Comparison of ENCODE assay signal across 8 cellular contexts in the genomic region with DNA sequence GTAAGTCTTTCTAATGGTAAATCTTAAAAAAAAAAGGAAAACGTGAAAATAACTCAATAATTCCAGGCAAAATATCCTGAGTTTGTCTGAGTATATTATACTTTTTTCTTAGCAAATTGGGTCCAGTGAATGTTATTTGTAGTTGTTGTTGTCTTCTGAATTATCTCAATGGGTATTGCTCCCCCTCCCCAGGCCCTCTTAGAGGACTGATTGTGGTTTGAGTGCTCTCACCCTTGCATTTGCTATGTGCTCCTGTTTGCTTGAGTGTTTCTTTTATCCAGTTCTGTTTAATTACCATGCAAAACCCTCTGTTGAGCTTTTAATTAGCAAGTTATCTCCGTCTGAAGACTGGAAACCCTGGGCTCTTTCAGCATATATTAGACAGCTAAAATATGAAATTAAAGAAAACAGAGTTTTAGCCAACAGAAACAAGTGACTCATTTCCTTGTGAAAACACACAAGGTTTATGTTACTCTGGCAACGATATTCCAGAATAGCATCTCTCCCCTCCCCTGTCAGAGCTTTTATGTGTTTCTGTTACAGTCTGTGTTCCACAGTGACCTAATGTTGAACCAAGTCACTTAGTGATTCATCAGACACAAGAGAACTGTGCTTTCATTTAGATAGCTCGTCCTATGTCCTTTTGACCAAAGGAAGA.
DNase-seq lines count a peak whose midpoint lies in the region; ATAC-seq and TF ChIP-seq lines count a peak whose summit lies in the region.

No MANE protein-coding gene starts in this region.

- H3F3A ChIP-seq in Loucy (ENCODE audit: low read depth): peaks cover 15% of the 10 kb centered on the region; the same call in 1 of the 2 replicates

- H4K20me1 ChIP-seq in Loucy (ENCODE audit: insufficient read depth, low read length, poor library complexity, severe bottlenecking): no peaks in the 10 kb centered on the region

- no peaks in the 10 kb centered on the region for H3K9me2 ChIP-seq in Loucy (replicated peaks; ENCODE audit: low read depth, low read length)

- H3K36me3 ChIP-seq in Loucy (ENCODE audit: insufficient read depth, low read length): no peaks in the 10 kb centered on the region
- no peaks in the 10 kb centered on the region for H3K36me3 ChIP-seq in heart right ventricle
- no peaks in the 10 kb centered on the region for H3K36me3 ChIP-seq in skeletal muscle tissue (ENCODE audit: control insufficient read depth in 3 of 3, insufficient read depth in 3 of 3, low read length in 3 of 3)

- DNase-seq in COR-L47 (lab: John Stamatoyannopoulos, UW) (peak; percentile 37), heart right ventricle (peak in 1 of 2 donors; percentile 42), NCI-H82 treated with DMSO at 0.1 percent for 48 hours (lab: John Stamatoyannopoulos, UW; ENCODE audit: unreplicated experiment) (no peak)

- TF ChIP-seq CTCF in Loucy (conservative IDR thresholded peaks at IDR 0.05; ENCODE audit: low read length): no peak
- no peak for TF ChIP-seq CTCF in VCaP (conservative IDR thresholded peaks at IDR 0.05)
- no peak for TF ChIP-seq CTCF in heart right ventricle (IDR thresholded peaks at IDR 0.05)

- peak overlapping the region; percentile 12; the same call in 1 of the 2 replicates for H3K27ac ChIP-seq in VCaP
- peak overlapping the region in 9 of 10 donors; percentile 18 to 75 (median 66) for H3K27ac ChIP-seq in heart right ventricle
- H3K27ac ChIP-seq in skeletal muscle tissue (ENCODE audit: low read depth, low read length): peak overlapping the region; percentile 74

- no peaks in the 10 kb centered on the region for H3K9me3 ChIP-seq in Loucy (ENCODE audit: insufficient read depth, low read depth, low read length)
- H3K9me3 ChIP-seq in heart right ventricle: no peaks in the 10 kb centered on the region
- no peaks in the 10 kb centered on the region for H3K9me3 ChIP-seq in skeletal muscle tissue (ENCODE audit: control insufficient read depth in 3 of 3, low read length in 3 of 3)

- ATAC-seq in GM21390 (IDR thresholded peaks at IDR 0.05; ENCODE audit: unreplicated experiment): peak; percentile 88
- ATAC-seq in heart right ventricle: peak; percentile 93 to 100 (median 96)
- no peak for ATAC-seq in HG02678 (IDR thresholded peaks at IDR 0.05; ENCODE audit: unreplicated experiment)

- intact Hi-C loops in heart right ventricle (cut with DNase I): loop anchor here in 2 of 10 donors (5.0 to 10.0 kb wide), 4 partner anchors 171 to 341 kb away; partner anchors contain the start of gene RBMS1 (in 1 of the 2)

- H3K9ac ChIP-seq in Loucy (ENCODE audit: low read depth, low read length, poor library complexity, severe bottlenecking): peak overlapping the region; percentile 61
- no peak overlapping the region for H3K9ac ChIP-seq in skeletal muscle tissue (ENCODE audit: low read depth in 1 of 3, low read length in 3 of 3)

- H3K4me1 ChIP-seq in Loucy (ENCODE audit: insufficient read depth, low read length, poor library complexity, severe bottlenecking) (peaks cover 53% of the 10 kb centered on the region), heart right ventricle (peaks cover 5 to 35% (median 18%) of the 10 kb centered on the region in 9 donors), skeletal muscle tissue (ENCODE audit: control insufficient read depth in 3 of 3, insufficient read depth in 3 of 3, low read length in 3 of 3) (peaks cover 0 to 3% (median 3%) of the 10 kb centered on the region in 3 donors)

- peak overlapping the region; percentile 67 for H3K4me3 ChIP-seq in Loucy (ENCODE audit: low read length, poor library complexity, severe bottlenecking)
- peak overlapping the region in 3 of 10 donors; percentile 6 to 29 (median 19) for H3K4me3 ChIP-seq in heart right ventricle
- no peak overlapping the region for H3K4me3 ChIP-seq in skeletal muscle tissue (ENCODE audit: low read length in 3 of 3)

- peak overlapping the region; percentile 55 for H2AFZ ChIP-seq in Loucy (ENCODE audit: low read length)

- 18 to 28% methylated on average over 4 of the region's 4 CpGs for WGBS in heart right ventricle, 2 donors

- no peaks in the 10 kb centered on the region for H3K79me2 ChIP-seq in Loucy (ENCODE audit: insufficient read depth, low read length)

- peak overlapping the region; percentile 87 for H3K4me2 ChIP-seq in Loucy (ENCODE audit: low read depth, low read length, poor library complexity, severe bottlenecking)

- no peaks in the 10 kb centered on the region for H3K27me3 ChIP-seq in Loucy (ENCODE audit: insufficient read depth, low read length, poor library complexity, severe bottlenecking)
- H3K27me3 ChIP-seq in heart right ventricle: no peaks in the 10 kb centered on the region
- no peaks in the 10 kb centered on the region for H3K27me3 ChIP-seq in skeletal muscle tissue (ENCODE audit: control insufficient read depth in 3 of 3, insufficient read depth in 3 of 3, low read length in 3 of 3)

Comparison
In these comparisons a context has a peak if more than half of its experiments do, and no peak if none do; other contexts are left out.
1. H3K27ac ChIP-seq: peak in every context shown above with its lines; median percentile 74 in skeletal muscle tissue; 66 in heart right ventricle; 12 in VCaP.